In genomic region chr3:150286390-150287147, GRCh38 we compare ENCODE assay signal across 8 cellular contexts.
DNase-seq lines count a peak whose midpoint lies in the region; ATAC-seq and TF ChIP-seq lines count a peak whose summit lies in the region.

No MANE protein-coding gene starts in this region.

- peak; percentile 8 for DNase-seq in stimulated activated CD4-positive, alpha-beta T cell treated with anti-CD3 and anti-CD28 coated beads, Interleukin-15, amount 100 ng/mL, for 24 hours
- no peak for DNase-seq in stimulated activated CD4-positive, alpha-beta T cell treated with anti-CD3 and anti-CD28 coated beads, Interleukin-1b, Interleukin-23, amount 100 ng/mL, for 48 hours
- DNase-seq in H7 (peak; percentile 24), NCI-H1092 (lab: John Stamatoyannopoulos, UW) (peak; percentile 22), T-helper 17 cell (no peak), fibroblast of villous mesenchyme (ENCODE audit: low read depth) (peak; percentile 60), putamen (ENCODE audit: low spot score) (peak; percentile 2), middle frontal gyrus (ENCODE audit: extremely low spot score, low spot score) (no peak)

- peaks cover 42% of the 10 kb centered on the region for H3K27me3 Mint-ChIP-seq in T-helper 17 cell

- H3K4me1 Mint-ChIP-seq in T-helper 17 cell: no peaks in the 10 kb centered on the region

- TF ChIP-seq CTCF in fibroblast of villous mesenchyme (IDR thresholded peaks at IDR 0.05; ENCODE audit: insufficient read depth, low read depth, low read length): peak; percentile 68

- H3K36me3 ChIP-seq in H7 (replicated peaks; ENCODE audit: control insufficient read depth, insufficient read depth, low read length): no peaks in the 10 kb centered on the region

- no peak overlapping the region for H3K4me3 ChIP-seq in H7 (ENCODE audit: insufficient read depth, low read depth, low read length)
- H3K4me3 ChIP-seq in fibroblast of villous mesenchyme (ENCODE audit: low read depth, low read length): no peak overlapping the region

- H3K4me3 Mint-ChIP-seq in T-helper 17 cell: no peak overlapping the region

- no peak overlapping the region for H3K27ac Mint-ChIP-seq in T-helper 17 cell

- peak; percentile 75 for ATAC-seq in T-helper 17 cell

- no peaks in the 10 kb centered on the region for H3K9me3 ChIP-seq in T-helper 17 cell (ENCODE audit: control insufficient read depth, low read length, poor library complexity, severe bottlenecking)

- no peaks in the 10 kb centered on the region for H3K36me3 Mint-ChIP-seq in T-helper 17 cell (ENCODE audit: low read depth)

- H3K27me3 ChIP-seq in H7 (ENCODE audit: control insufficient read depth, insufficient read depth, low read length): no peaks in the 10 kb centered on the region

Comparison
In these comparisons a context has a peak if more than half of its experiments do, and no peak if none do; other contexts are left out.
1. DNase-seq: peak in stimulated activated CD4-positive, alpha-beta T cell treated with anti-CD3 and anti-CD28 coated beads, Interleukin-15, amount 100 ng/mL, for 24 hours (single experiment), H7 (single experiment), NCI-H1092 (single experiment), fibroblast of villous mesenchyme (single experiment) and putamen (single experiment); none in stimulated activated CD4-positive, alpha-beta T cell treated with anti-CD3 and anti-CD28 coated beads, Interleukin-1b, Interleukin-23, amount 100 ng/mL, for 48 hours (single experiment), T-helper 17 cell (0 of 3) and middle frontal gyrus (single experiment).